1 cellular context compared by ENCODE assay signal in the genomic region with DNA sequence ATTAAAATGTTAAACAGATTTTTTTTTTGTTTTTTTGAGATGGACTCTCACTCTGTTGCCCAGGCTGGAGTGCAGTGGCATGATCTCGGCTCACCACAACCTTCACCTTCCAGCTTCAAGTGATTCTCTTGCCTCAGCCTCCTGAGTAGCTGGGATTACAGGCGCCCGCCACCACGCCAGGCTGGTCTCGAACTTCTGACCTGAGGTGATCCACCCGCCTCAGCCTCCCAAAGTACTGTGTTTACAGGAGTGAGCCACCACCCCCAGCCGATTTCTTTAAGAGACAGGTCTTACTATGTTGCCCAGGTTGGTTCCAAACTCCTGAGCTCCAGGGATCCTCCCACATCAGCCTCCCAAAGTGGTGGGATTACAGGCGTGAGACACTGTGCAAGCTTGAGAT. TPM values are rescaled to one million over a fixed set of nuclear protein-coding genes. Genes with fewer than 3 reads are reported as not detected.
"Had no signal": no experiment of that assay in that cellular context is flagged by ENCODE, and none has a peak within 500 bp of the region (broad histone marks: within the 10 kb centered on the region; RNA-seq: fewer than 3 reads in every experiment).

No MANE protein-coding gene starts in this region.

RNA-seq across cellular contexts. Expression of a gene that starts 19.0 kb away (rescaled TPM):
- total RNA-seq: NCI-H460 had no signal
